ENCODE assay signal across 2 cellular contexts in the genomic region with DNA sequence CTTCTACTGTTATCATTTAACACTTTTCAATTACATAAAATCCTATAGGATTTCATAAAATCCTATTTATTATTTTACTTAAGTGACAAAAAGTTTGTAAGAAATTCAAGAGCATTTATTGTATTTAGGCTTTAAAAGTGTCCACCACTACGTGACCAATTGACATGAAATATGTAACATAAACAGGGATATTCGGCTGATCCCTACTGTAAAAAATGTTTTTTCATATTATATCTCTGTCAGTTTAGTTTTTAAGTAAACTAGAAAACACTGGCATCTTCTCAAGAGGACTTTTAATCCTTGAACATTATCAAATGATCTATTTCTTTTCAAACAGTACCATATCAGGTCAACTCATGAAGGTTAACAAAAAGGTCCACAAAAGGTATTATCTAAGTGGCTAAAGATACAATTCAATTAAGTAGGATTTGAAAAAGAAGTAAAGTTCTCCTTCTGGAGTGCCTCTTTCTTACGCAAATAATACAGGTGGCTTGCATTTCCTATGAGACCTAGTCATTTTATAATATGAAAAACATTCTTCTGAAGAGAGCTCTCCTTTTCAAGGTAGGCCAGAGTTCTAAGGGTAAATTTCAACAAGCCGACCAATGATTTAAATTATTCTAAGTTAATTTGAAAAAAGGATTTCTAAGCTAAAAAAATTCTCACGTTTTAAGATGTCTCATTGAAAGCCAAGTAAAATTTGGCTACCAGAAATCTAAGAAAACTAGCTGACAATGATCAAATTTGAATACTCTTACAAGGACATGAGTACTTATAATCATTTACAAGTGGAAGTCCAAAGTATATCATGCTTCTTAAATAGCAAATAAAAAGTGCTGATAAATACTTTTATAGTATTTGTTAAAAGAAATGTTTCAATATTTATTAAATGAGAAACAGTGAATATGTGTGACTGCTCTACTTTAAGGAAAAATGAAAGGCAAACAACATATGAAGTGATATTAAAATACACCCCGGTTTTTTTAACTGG.
TF ChIP-seq lines count a peak whose summit lies in the region.

No MANE protein-coding gene starts in this region.

TF ChIP-seq in SK-N-SH, 30 proteins besides CTCF, POLR2A, EP300 and RAD21 (continued from another document):
- no peak for TF ChIP-seq USF2 (IDR thresholded peaks at IDR 0.05; ENCODE audit: borderline replicate concordance, low read depth, low read length)
- no peak for TF ChIP-seq CHD2 (IDR thresholded peaks at IDR 0.05; ENCODE audit: low read length, partially characterized antibody)
- no peak for TF ChIP-seq RCOR1 (IDR thresholded peaks at IDR 0.05; ENCODE audit: low read length)
- no peak for TF ChIP-seq MEF2A (IDR thresholded peaks at IDR 0.05; ENCODE audit: borderline replicate concordance, low read depth)
- no peak for TF ChIP-seq MXI1 (IDR thresholded peaks at IDR 0.05; ENCODE audit: low read depth, low read length)

TF ChIP-seq in SK-N-SH treated with all-trans-retinoic acid at 6 μM for 48 hours, 23 proteins besides CTCF, POLR2A, EP300 and RAD21 (continued from another document):
- TF ChIP-seq CREB5 (CRISPR knock-in tag; IDR thresholded peaks at IDR 0.05; ENCODE audit: low read depth) = no peak
- TF ChIP-seq PPARA (CRISPR knock-in tag; IDR thresholded peaks at IDR 0.05; ENCODE audit: borderline replicate concordance) = no peak
- TF ChIP-seq, protein P1, sequence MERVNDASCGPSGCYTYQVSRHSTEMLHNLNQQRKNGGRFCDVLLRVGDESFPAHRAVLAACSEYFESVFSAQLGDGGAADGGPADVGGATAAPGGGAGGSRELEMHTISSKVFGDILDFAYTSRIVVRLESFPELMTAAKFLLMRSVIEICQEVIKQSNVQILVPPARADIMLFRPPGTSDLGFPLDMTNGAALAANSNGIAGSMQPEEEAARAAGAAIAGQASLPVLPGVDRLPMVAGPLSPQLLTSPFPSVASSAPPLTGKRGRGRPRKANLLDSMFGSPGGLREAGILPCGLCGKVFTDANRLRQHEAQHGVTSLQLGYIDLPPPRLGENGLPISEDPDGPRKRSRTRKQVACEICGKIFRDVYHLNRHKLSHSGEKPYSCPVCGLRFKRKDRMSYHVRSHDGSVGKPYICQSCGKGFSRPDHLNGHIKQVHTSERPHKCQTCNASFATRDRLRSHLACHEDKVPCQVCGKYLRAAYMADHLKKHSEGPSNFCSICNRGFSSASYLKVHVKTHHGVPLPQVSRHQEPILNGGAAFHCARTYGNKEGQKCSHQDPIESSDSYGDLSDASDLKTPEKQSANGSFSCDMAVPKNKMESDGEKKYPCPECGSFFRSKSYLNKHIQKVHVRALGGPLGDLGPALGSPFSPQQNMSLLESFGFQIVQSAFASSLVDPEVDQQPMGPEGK (CRISPR knock-in tag; IDR thresholded peaks at IDR 0.05; ENCODE audit: borderline replicate concordance) = no peak
- TF ChIP-seq ZFP30 (CRISPR knock-in tag; IDR thresholded peaks at IDR 0.05) = no peak
- TF ChIP-seq ZNF8 (CRISPR knock-in tag; IDR thresholded peaks at IDR 0.05) = no peak
- TF ChIP-seq CSDC2 (CRISPR knock-in tag; IDR thresholded peaks at IDR 0.05) = no peak
- TF ChIP-seq, protein P2, sequence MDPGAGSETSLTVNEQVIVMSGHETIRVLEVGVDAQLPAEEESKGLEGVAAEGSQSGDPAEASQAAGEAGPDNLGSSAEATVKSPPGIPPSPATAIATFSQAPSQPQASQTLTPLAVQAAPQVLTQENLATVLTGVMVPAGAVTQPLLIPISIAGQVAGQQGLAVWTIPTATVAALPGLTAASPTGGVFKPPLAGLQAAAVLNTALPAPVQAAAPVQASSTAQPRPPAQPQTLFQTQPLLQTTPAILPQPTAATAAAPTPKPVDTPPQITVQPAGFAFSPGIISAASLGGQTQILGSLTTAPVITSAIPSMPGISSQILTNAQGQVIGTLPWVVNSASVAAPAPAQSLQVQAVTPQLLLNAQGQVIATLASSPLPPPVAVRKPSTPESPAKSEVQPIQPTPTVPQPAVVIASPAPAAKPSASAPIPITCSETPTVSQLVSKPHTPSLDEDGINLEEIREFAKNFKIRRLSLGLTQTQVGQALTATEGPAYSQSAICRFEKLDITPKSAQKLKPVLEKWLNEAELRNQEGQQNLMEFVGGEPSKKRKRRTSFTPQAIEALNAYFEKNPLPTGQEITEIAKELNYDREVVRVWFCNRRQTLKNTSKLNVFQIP (CRISPR knock-in tag; IDR thresholded peaks at IDR 0.05; ENCODE audit: borderline replicate concordance, low read depth) = no peak
- no peak for TF ChIP-seq TCF4 (CRISPR knock-in tag; IDR thresholded peaks at IDR 0.05; ENCODE audit: borderline replicate concordance)
- no peak for TF ChIP-seq ISL1 (CRISPR knock-in tag; IDR thresholded peaks at IDR 0.05)
